In genomic region chr12:57111046-57111698, GRCh38 we compare ENCODE assay signal across 8 cellular contexts. TPM values are rescaled to one million over a fixed set of nuclear protein-coding genes. Genes with fewer than 3 reads are reported as not detected.
A peak's percentile ranks its signal among the peaks of the same experiment; 100 is the strongest.
DNase-seq lines count a peak whose midpoint lies in the region; ATAC-seq and TF ChIP-seq lines count a peak whose summit lies in the region.

TSS of gene STAT6 (minus strand) at chr12:57111362. CDS start at chr12:57108278, 3,084 bp downstream.

- TF ChIP-seq CTCF in GM20000 (IDR thresholded peaks at IDR 0.05; ENCODE audit: extremely low read depth, missing control alignments) = no peak

- no peaks in the 10 kb centered on the region for H3K9me3 ChIP-seq in CD8-positive, alpha-beta memory T cell (ENCODE audit: low read length)
- H3K9me3 ChIP-seq in HUES48 (ENCODE audit: control insufficient read depth, insufficient read depth, low read length) (no peaks in the 10 kb centered on the region), T-helper 17 cell (ENCODE audit: control insufficient read depth, low read length, poor library complexity, severe bottlenecking) (no peaks in the 10 kb centered on the region)

- DNase-seq in CD8-positive, alpha-beta memory T cell = peak; percentile 76 to 93 (median 88)
- DNase-seq in GM20000 (ENCODE audit: low spot score) (peak; percentile 78), T-helper 17 cell (peak; percentile 64 to 75 (median 74)), anterior cingulate cortex (lab: John Stamatoyannopoulos, UW) (peak in 43 of 58 donors; percentile 17 to 72 (median 41)), hippocampal formation (lab: John Stamatoyannopoulos, UW) (peak; percentile 35 to 41), skeletal muscle cell (ENCODE audit: low read depth) (peak; percentile 74), NCI-H524 treated with DMSO at 0.1 percent for 48 hours (lab: John Stamatoyannopoulos, UW) (no peak)

- POLR2A ChIA-PET in CD8-positive, alpha-beta memory T cell (lab: Charles Lee) = interaction anchor here (0.6 to 4.5 kb wide), 17 partner anchors 9 to 466 kb away, joined by 3 to 131 read pairs (median 5); partner anchors contain the start of genes ATP5F1B, LRP1, NAB2 and NACA

- H3K9ac ChIP-seq in HUES48 (ENCODE audit: low read depth, low read length) = peak within 1 kb of the TSS; percentile 62

- H3K27ac Mint-ChIP-seq in CD8-positive, alpha-beta memory T cell = peak within 1 kb of the TSS; percentile 95 to 100 (median 98)
- H3K27ac Mint-ChIP-seq in T-helper 17 cell = peak within 1 kb of the TSS; percentile 99

- CTCF ChIA-PET in CD8-positive, alpha-beta memory T cell (lab: Charles Lee) = interaction anchor here (0.8 to 10.8 kb wide), 25 partner anchors 8 to 353 kb away, joined by 3 to 195 read pairs (median 8); partner anchors contain the start of genes LRP1, NAB2 and NEMP1

- H3K36me3 Mint-ChIP-seq in CD8-positive, alpha-beta memory T cell = peaks cover 3 to 43% (median 6%) of the 10 kb centered on the region in 3 donors
- H3K36me3 Mint-ChIP-seq in T-helper 17 cell (ENCODE audit: low read depth) = peaks cover 8% of the 10 kb centered on the region

- H3K36me3 ChIP-seq in CD8-positive, alpha-beta memory T cell (ENCODE audit: insufficient read depth, low read length) = peaks cover 18% of the 10 kb centered on the region
- peaks cover 8% of the 10 kb centered on the region; the same call in 1 of the 2 replicates for H3K36me3 ChIP-seq in HUES48 (ENCODE audit: control insufficient read depth, insufficient read depth, low read length)

- H3K27me3 ChIP-seq in CD8-positive, alpha-beta memory T cell (ENCODE audit: insufficient read depth, low read length, poor library complexity, severe bottlenecking) = no peaks in the 10 kb centered on the region
- H3K27me3 ChIP-seq in HUES48 (ENCODE audit: control insufficient read depth, insufficient read depth, low read length) = no peaks in the 10 kb centered on the region; the same call in 1 of the 2 replicates

- peaks cover 0 to 4% (median 0%) of the 10 kb centered on the region in 5 donors for H3K9me3 Mint-ChIP-seq in CD8-positive, alpha-beta memory T cell

- ATAC-seq in T-helper 17 cell = peak; percentile 70

- H3K4me1 Mint-ChIP-seq in CD8-positive, alpha-beta memory T cell = peaks cover 38 to 53% (median 50%) of the 10 kb centered on the region in 3 donors
- peaks cover 38% of the 10 kb centered on the region for H3K4me1 Mint-ChIP-seq in T-helper 17 cell

- peaks cover 32% of the 10 kb centered on the region for H3K4me1 ChIP-seq in CD8-positive, alpha-beta memory T cell (ENCODE audit: insufficient read depth, low read length)
- H3K4me1 ChIP-seq in HUES48 (ENCODE audit: control insufficient read depth, insufficient read depth, low read length) = peaks cover 26% of the 10 kb centered on the region

- H3K4me3 Mint-ChIP-seq in CD8-positive, alpha-beta memory T cell = peak within 1 kb of the TSS; percentile 96 to 100 (median 99)
- peak within 1 kb of the TSS; percentile 100 for H3K4me3 Mint-ChIP-seq in T-helper 17 cell

- peak within 1 kb of the TSS; percentile 99 for H3K4me3 ChIP-seq in CD8-positive, alpha-beta memory T cell (ENCODE audit: low read length)
- peak within 1 kb of the TSS; percentile 55 for H3K4me3 ChIP-seq in HUES48 (ENCODE audit: low read depth, low read length)
- peak within 1 kb of the TSS; percentile 76 for H3K4me3 ChIP-seq in skeletal muscle cell (ENCODE audit: low read depth, low read length)

- peaks cover 0 to 9% of the 10 kb centered on the region in 2 donors for H3K27me3 Mint-ChIP-seq in CD8-positive, alpha-beta memory T cell
- H3K27me3 Mint-ChIP-seq in T-helper 17 cell = peaks cover 3% of the 10 kb centered on the region

- peak within 1 kb of the TSS; percentile 96 for H3K27ac ChIP-seq in CD8-positive, alpha-beta memory T cell (ENCODE audit: low read depth, low read length)
- peak within 1 kb of the TSS; percentile 96 for H3K27ac ChIP-seq in HUES48 (ENCODE audit: low read depth, low read length)

RNA-seq across cellular contexts. Expression of gene STAT6, which starts in this region (rescaled TPM):
- total RNA-seq in CD8-positive, alpha-beta memory T cell = 100 to 1,000 TPM; 262 to 265 TPM
- polyA plus RNA-seq in CD8-positive, alpha-beta memory T cell = 82.8 TPM
- 100 to 1,000 TPM; 205 to 253 TPM for total RNA-seq in T-helper 17 cell
